ENCODE assay signal across 1 cellular context in genomic region chr1:202122639-202123335, GRCh38.
TF ChIP-seq lines count a peak whose summit lies in the region.

GPR37L1 (plus strand) TSS chr1:202122917; CDS start chr1:202122964, 47 bp downstream.

TF ChIP-seq in HepG2, 621 proteins besides CTCF, POLR2A, EP300 and RAD21 (continued from another document):
- TF ChIP-seq ZBTB25 (CRISPR knock-in tag; IDR thresholded peaks at IDR 0.05) (no peak), ZNF691 (CRISPR knock-in tag; IDR thresholded peaks at IDR 0.05; ENCODE audit: borderline replicate concordance, low read depth) (peak; percentile 17; the same call in 1 of the 2 replicates), ZBTB26 (CRISPR knock-in tag; IDR thresholded peaks at IDR 0.05; ENCODE audit: borderline replicate concordance) (peak; percentile 32; the same call in 1 of the 2 replicates), RFXANK (CRISPR knock-in tag; IDR thresholded peaks at IDR 0.05) (no peak), ZNF788 (CRISPR knock-in tag; IDR thresholded peaks at IDR 0.05; ENCODE audit: borderline replicate concordance) (peak; percentile 33; the same call in 1 of the 2 replicates), TRAFD1 (CRISPR knock-in tag; IDR thresholded peaks at IDR 0.05; ENCODE audit: borderline replicate concordance) (0 out of 2 replicates have a peak, but pooled peaks have one; percentile 43), ZNF770 (CRISPR knock-in tag; IDR thresholded peaks at IDR 0.05) (peak; percentile 55; the same call in 1 of the 2 replicates), MAFF (IDR thresholded peaks at IDR 0.05; ENCODE audit: low read depth, low read length) (no peak), SOX6 (IDR thresholded peaks at IDR 0.05) (no peak), SOX6 (CRISPR knock-in tag; IDR thresholded peaks at IDR 0.05) (0 out of 2 replicates have a peak, but pooled peaks have one; percentile 15), GABPB1 (CRISPR knock-in tag; IDR thresholded peaks at IDR 0.05) (peak; percentile 28; the same call in 1 of the 2 replicates), XRCC5 (optimal IDR thresholded peaks at IDR 0.05; ENCODE audit: low read length) (peak; percentile 86), ZNF501 (CRISPR knock-in tag; IDR thresholded peaks at IDR 0.05) (no peak), ZNF280D (CRISPR knock-in tag; IDR thresholded peaks at IDR 0.05) (no peak), ATF2 (CRISPR knock-in tag; IDR thresholded peaks at IDR 0.05) (0 out of 2 replicates have a peak, but pooled peaks have one; percentile 18), HDAC2 (CRISPR knock-in tag; IDR thresholded peaks at IDR 0.05) (peak; percentile 17; the same call in 1 of the 2 replicates), KDM2A (CRISPR knock-in tag; IDR thresholded peaks at IDR 0.05; ENCODE audit: borderline replicate concordance, low read depth) (peak; percentile 31; the same call in 1 of the 2 replicates), NFYC (CRISPR knock-in tag; IDR thresholded peaks at IDR 0.05) (no peak), SALL1 (CRISPR knock-in tag; IDR thresholded peaks at IDR 0.05) (peak; percentile 34; the same call in 1 of the 2 replicates), ZNF33B (CRISPR knock-in tag; IDR thresholded peaks at IDR 0.05) (no peak), ZNF574 (CRISPR knock-in tag; IDR thresholded peaks at IDR 0.05) (peak; percentile 32; the same call in 1 of the 2 replicates), SAP130 (CRISPR knock-in tag; IDR thresholded peaks at IDR 0.05; ENCODE audit: low read depth) (peak; percentile 12; the same call in 1 of the 2 replicates), RBM22 (optimal IDR thresholded peaks at IDR 0.05; ENCODE audit: low read length) (no peak), MAX (IDR thresholded peaks at IDR 0.05) (peak; percentile 54; the same call in 1 of the 2 replicates), TEAD3 (CRISPR knock-in tag; optimal IDR thresholded peaks at IDR 0.05; ENCODE audit: borderline replicate concordance) (peak; percentile 31), NR0B2 (CRISPR knock-in tag; IDR thresholded peaks at IDR 0.05) (0 out of 2 replicates have a peak, but pooled peaks have one; percentile 52), MXD1 (CRISPR knock-in tag; IDR thresholded peaks at IDR 0.05) (no peak), ZNF768 (CRISPR knock-in tag; IDR thresholded peaks at IDR 0.05) (0 out of 2 replicates have a peak, but pooled peaks have one; percentile 16), ZZZ3 (CRISPR knock-in tag; IDR thresholded peaks at IDR 0.05; ENCODE audit: borderline replicate concordance) (no peak), SMC3 (IDR thresholded peaks at IDR 0.05; ENCODE audit: low read length) (peak; percentile 32; the same call in 1 of the 2 replicates), HNRNPLL (IDR thresholded peaks at IDR 0.05; ENCODE audit: low read depth, low read length, poor library complexity, severe bottlenecking) (peak; percentile 26), SIN3B (IDR thresholded peaks at IDR 0.05; ENCODE audit: low read length) (no peak), MYC (CRISPR knock-in tag; IDR thresholded peaks at IDR 0.05; ENCODE audit: borderline replicate concordance) (peak; percentile 38; the same call in 1 of the 2 replicates), RXRA (CRISPR knock-in tag; IDR thresholded peaks at IDR 0.05) (0 out of 2 replicates have a peak, but pooled peaks have one; percentile 41), ZGPAT (CRISPR knock-in tag; IDR thresholded peaks at IDR 0.05) (0 out of 2 replicates have a peak, but pooled peaks have one; percentile 18), ZFX (CRISPR knock-in tag; IDR thresholded peaks at IDR 0.05; ENCODE audit: low read depth) (peak; percentile 57), AHR (CRISPR knock-in tag; IDR thresholded peaks at IDR 0.05) (0 out of 2 replicates have a peak, but pooled peaks have one; percentile 28)
